Comparison of ENCODE assay signal across 8 cellular contexts in genomic region chr6:53306819-53307347, GRCh38. TPM values are rescaled to one million over a fixed set of nuclear protein-coding genes. Genes with fewer than 3 reads are reported as not detected.
DNase-seq lines count a peak whose midpoint lies in the region; ATAC-seq and TF ChIP-seq lines count a peak whose summit lies in the region.

No MANE protein-coding gene starts in this region.

- no peak for DNase-seq in CD4-positive, alpha-beta T cell
- peak; percentile 29 for DNase-seq in activated naive CD4-positive, alpha-beta T cell treated with anti-CD3 and anti-CD28 coated beads, Interleukin-2, amount 10 ng/mL, durations not matched to agents 7 days and 5 days
- no peak for DNase-seq in stimulated activated naive CD8-positive, alpha-beta T cell treated with anti-CD3 and anti-CD28 coated beads, Interleukin-15, Interleukin-2, amounts not matched to agents 100 U/mL and 50 U/mL, for 24 hours
- DNase-seq in NCI-H1417 treated with DMSO at 0.1 percent for 48 hours (lab: John Stamatoyannopoulos, UW) (no peak), anterior cingulate cortex (lab: John Stamatoyannopoulos, UW) (no peak), mesendoderm (no peak)

- no peak overlapping the region for H3K27ac ChIP-seq in CD4-positive, alpha-beta T cell (ENCODE audit: low read depth, low read length)
- H3K27ac ChIP-seq in mesendoderm (ENCODE audit: low read depth, low read length), result no peak overlapping the region

- H3K27ac Mint-ChIP-seq in CD4-positive, alpha-beta T cell, result peak overlapping the region; percentile 73
- H3K27ac Mint-ChIP-seq in activated naive CD4-positive, alpha-beta T cell treated with anti-CD3 and anti-CD28 coated beads, Interleukin-2, amount 10 ng/mL, durations not matched to agents 7 days and 5 days, result peak overlapping the region; percentile 58

- TF ChIP-seq CTCF in CD4-positive, alpha-beta T cell (IDR thresholded peaks at IDR 0.05), result no peak

- H3K9ac ChIP-seq in mesendoderm (ENCODE audit: low read length), result no peak overlapping the region

- no peaks in the 10 kb centered on the region for H3K27me3 Mint-ChIP-seq in CD4-positive, alpha-beta T cell
- no peaks in the 10 kb centered on the region for H3K27me3 Mint-ChIP-seq in activated naive CD4-positive, alpha-beta T cell treated with anti-CD3 and anti-CD28 coated beads, Interleukin-2, amount 10 ng/mL, durations not matched to agents 7 days and 5 days

- H3K4me2 ChIP-seq in mesendoderm (ENCODE audit: low read length), result no peak overlapping the region

- no peak overlapping the region for H4K5ac ChIP-seq in mesendoderm (ENCODE audit: low read length)

- intact Hi-C loops in CD4-positive, alpha-beta T cell (cut with DNase I, micrococcal nuclease), result loop anchor here in 1 of 2 experiments (2.0 kb wide), 1 partner anchor 16 kb away; no protein-coding TSS in a partner anchor

- peaks cover 10% of the 10 kb centered on the region for H3K4me1 ChIP-seq in mesendoderm (ENCODE audit: control insufficient read depth, low read depth, low read length)

- H4K8ac ChIP-seq in mesendoderm (ENCODE audit: low read depth, low read length), result no peak overlapping the region

- H3K79me2 ChIP-seq in mesendoderm (ENCODE audit: control insufficient read depth, insufficient read depth, low read length), result peaks cover 45% of the 10 kb centered on the region

- ATAC-seq in CD4-positive, alpha-beta T cell (ENCODE audit: poor library complexity), result no peak
- peak; percentile 59 for ATAC-seq in GM19395 (IDR thresholded peaks at IDR 0.05; ENCODE audit: unreplicated experiment)
- peak; percentile 69 for ATAC-seq in HG03439 (IDR thresholded peaks at IDR 0.05; ENCODE audit: unreplicated experiment)
- ATAC-seq in stimulated activated naive CD8-positive, alpha-beta T cell treated with anti-CD3 and anti-CD28 coated beads, Interleukin-15, Interleukin-2, amounts not matched to agents 100 U/mL and 50 U/mL, for 24 hours, result peak; percentile 92

- no peaks in the 10 kb centered on the region for H3K9me3 ChIP-seq in CD4-positive, alpha-beta T cell (ENCODE audit: control insufficient read depth, low read length)

- peaks cover 12% of the 10 kb centered on the region for H3K36me3 Mint-ChIP-seq in CD4-positive, alpha-beta T cell (ENCODE audit: low read depth)
- H3K36me3 Mint-ChIP-seq in activated naive CD4-positive, alpha-beta T cell treated with anti-CD3 and anti-CD28 coated beads, Interleukin-2, amount 10 ng/mL, durations not matched to agents 7 days and 5 days, result peaks cover 16% of the 10 kb centered on the region

- WGBS in mesendoderm (ENCODE audit: extremely low coverage, insufficient coverage, low lambda C conversion rate), result no CpG with 5 or more reads among the region's 1 CpG

- H2BK15ac ChIP-seq in mesendoderm (replicated peaks; ENCODE audit: low read depth), result no peak overlapping the region

- H3K18ac ChIP-seq in mesendoderm (ENCODE audit: low read length), result no peak overlapping the region

- no peak overlapping the region for H2BK120ac ChIP-seq in mesendoderm (ENCODE audit: low read depth, low read length)

- no peak overlapping the region for H2BK5ac ChIP-seq in mesendoderm (ENCODE audit: low read length)

- H3K27me3 ChIP-seq in CD4-positive, alpha-beta T cell (ENCODE audit: control insufficient read depth, insufficient read depth, low read length), result no peaks in the 10 kb centered on the region
- H3K27me3 ChIP-seq in mesendoderm (ENCODE audit: insufficient read depth, low read length, poor library complexity), result no peaks in the 10 kb centered on the region

- H2AK5ac ChIP-seq in mesendoderm (ENCODE audit: low read length), result no peak overlapping the region

- POLR2A ChIA-PET in CD4-positive, alpha-beta T cell (lab: Charles Lee), result interaction anchor here (0.6 to 4.6 kb wide), 2 partner anchors 37 to 41 kb away, joined by 3 to 32 read pairs; partner anchors contain the start of gene ELOVL5

- H3K4me3 Mint-ChIP-seq in CD4-positive, alpha-beta T cell, result peak overlapping the region; percentile 14
- H3K4me3 Mint-ChIP-seq in activated naive CD4-positive, alpha-beta T cell treated with anti-CD3 and anti-CD28 coated beads, Interleukin-2, amount 10 ng/mL, durations not matched to agents 7 days and 5 days, result no peak overlapping the region

- H3K4me1 Mint-ChIP-seq in CD4-positive, alpha-beta T cell (ENCODE audit: low read depth), result peaks cover 84% of the 10 kb centered on the region
- peaks cover 79% of the 10 kb centered on the region for H3K4me1 Mint-ChIP-seq in activated naive CD4-positive, alpha-beta T cell treated with anti-CD3 and anti-CD28 coated beads, Interleukin-2, amount 10 ng/mL, durations not matched to agents 7 days and 5 days

- no peak overlapping the region for H3K23ac ChIP-seq in mesendoderm (ENCODE audit: low read length)

- no peaks in the 10 kb centered on the region for H3K9me3 Mint-ChIP-seq in CD4-positive, alpha-beta T cell
- no peaks in the 10 kb centered on the region for H3K9me3 Mint-ChIP-seq in activated naive CD4-positive, alpha-beta T cell treated with anti-CD3 and anti-CD28 coated beads, Interleukin-2, amount 10 ng/mL, durations not matched to agents 7 days and 5 days

- CTCF ChIA-PET in CD4-positive, alpha-beta T cell (lab: Charles Lee), result no interaction called here
- CTCF ChIA-PET in activated naive CD4-positive, alpha-beta T cell treated with anti-CD3 and anti-CD28 coated beads, Interleukin-2, amount 10 ng/mL, durations not matched to agents 7 days and 5 days (lab: Charles Lee), result interaction anchor here (1.2 kb wide), 1 partner anchor 40 kb away, joined by 4 read pairs; no protein-coding TSS in a partner anchor

- no peaks in the 10 kb centered on the region for H3K36me3 ChIP-seq in mesendoderm (ENCODE audit: control insufficient read depth, insufficient read depth, low read length)

- H3K4me3 ChIP-seq in mesendoderm (ENCODE audit: low read length), result no peak overlapping the region

- no peak overlapping the region for H3K56ac ChIP-seq in mesendoderm (ENCODE audit: low read length)

- H3K4ac ChIP-seq in mesendoderm (ENCODE audit: low read depth, low read length), result no peak overlapping the region

- H3K79me1 ChIP-seq in mesendoderm (ENCODE audit: low read length), result peaks cover 28% of the 10 kb centered on the region

RNA-seq across cellular contexts. Expression of gene ELOVL5, which starts 41.9 kb away (rescaled TPM):
- total RNA-seq in CD4-positive, alpha-beta T cell, result 10 to 100 TPM; 78.0 to 86.8 TPM
- 130 TPM for polyA plus RNA-seq in mesendoderm (2013, experiment 1 of 2)
- polyA plus RNA-seq in mesendoderm (2013, experiment 2 of 2), result 128 TPM
